In genomic region chr2:239646184-239646583, GRCh38 we compare ENCODE assay signal across 30 cellular contexts.
"Had no signal": no experiment of that assay in that cellular context is flagged by ENCODE, and none has a peak within 500 bp of the region (broad histone marks: within the 10 kb centered on the region; RNA-seq: fewer than 3 reads in every experiment).

No MANE protein-coding gene starts in this region.

- H3K27ac ChIP-seq: adrenal gland, body of pancreas, colonic mucosa, dorsolateral prefrontal cortex, esophagus muscularis mucosa, foreskin keratinocyte, gastroesophageal sphincter had no signal

- H3K4me3 Mint-ChIP-seq: activated CD4-positive, alpha-beta T cell treated with anti-CD3 and anti-CD28 coated beads, Interleukin-2, amount 10 ng/mL, durations not matched to agents 7 days and 5 days; activated CD8-positive, alpha-beta T cell treated with anti-CD3 and anti-CD28 coated beads for 36 hours; activated naive CD4-positive, alpha-beta T cell treated with anti-CD3 and anti-CD28 coated beads for 36 hours; activated naive CD4-positive, alpha-beta T cell treated with anti-CD3 and anti-CD28 coated beads, Interleukin-2, amount 50 U/mL, for 24 hours; activated naive CD8-positive, alpha-beta T cell treated with anti-CD3 and anti-CD28 coated beads for 36 hours; activated naive CD8-positive, alpha-beta T cell treated with anti-CD3 and anti-CD28 coated beads, Interleukin-2, amount 50 U/mL, for 24 hours; activated T-helper 1 cell treated with anti-CD3 and anti-CD28 coated beads, Interleukin-12 subunit alpha, Interleukin-12 subunit beta, Interleukin-2, Interleukin-4 antibody, amounts not matched to agents 30 ng/mL and 10 ng/mL and 1 ng/mL, durations not matched to agents 14 hours and 24 hours and 36 hours; dendritic cell treated with granulocyte-macrophage colony-stimulating factor and Interleukin-4, amounts not matched to agents 40 ng/mL and 50 ng/mL, for 4 days had no signal

- H3K27ac Mint-ChIP-seq: activated CD4-positive, alpha-beta T cell treated with anti-CD3 and anti-CD28 coated beads, Interleukin-2, amount 10 ng/mL, durations not matched to agents 7 days and 5 days; activated CD8-positive, alpha-beta T cell treated with anti-CD3 and anti-CD28 coated beads for 36 hours; activated naive CD4-positive, alpha-beta T cell treated with anti-CD3 and anti-CD28 coated beads for 36 hours; activated naive CD4-positive, alpha-beta T cell treated with anti-CD3 and anti-CD28 coated beads, Interleukin-2, amount 50 U/mL, for 24 hours; activated naive CD8-positive, alpha-beta T cell treated with anti-CD3 and anti-CD28 coated beads for 36 hours; activated naive CD8-positive, alpha-beta T cell treated with anti-CD3 and anti-CD28 coated beads, Interleukin-2, amount 50 U/mL, for 24 hours; activated T-helper 1 cell treated with anti-CD3 and anti-CD28 coated beads, Interleukin-12 subunit alpha, Interleukin-12 subunit beta, Interleukin-2, Interleukin-4 antibody, amounts not matched to agents 30 ng/mL and 10 ng/mL and 1 ng/mL, durations not matched to agents 14 hours and 24 hours and 36 hours; activated T-helper 2 cell treated with anti-CD3 and anti-CD28 coated beads, Interferon-gamma antibody, Interleukin-2, Interleukin-4, amounts not matched to agents 10 μg/mL and 5 μg/mL and 100 μg/mL, durations not matched to agents 14 hours and 24 hours and 36 hours; dendritic cell treated with granulocyte-macrophage colony-stimulating factor and Interleukin-4, amounts not matched to agents 40 ng/mL and 50 ng/mL, for 4 days had no signal

- H3K27me3 Mint-ChIP-seq: activated naive CD8-positive, alpha-beta T cell treated with anti-CD3 and anti-CD28 coated beads for 36 hours had no signal

- H3K4me1 Mint-ChIP-seq: activated CD4-positive, alpha-beta T cell treated with anti-CD3 and anti-CD28 coated beads, Interleukin-2, amount 10 ng/mL, durations not matched to agents 7 days and 5 days; activated naive CD4-positive, alpha-beta T cell treated with anti-CD3 and anti-CD28 coated beads, Interleukin-2, amount 50 U/mL, for 24 hours; activated naive CD8-positive, alpha-beta T cell treated with anti-CD3 and anti-CD28 coated beads for 36 hours; activated naive CD8-positive, alpha-beta T cell treated with anti-CD3 and anti-CD28 coated beads, Interleukin-2, amount 50 U/mL, for 24 hours had no signal

- H3K36me3 ChIP-seq: adrenal gland, colonic mucosa, esophagus muscularis mucosa, gastroesophageal sphincter had no signal

- H3K27me3 ChIP-seq: body of pancreas, colonic mucosa, foreskin keratinocyte had no signal

- H3K4me3 ChIP-seq: adrenal gland, body of pancreas, colonic mucosa, dorsolateral prefrontal cortex, esophagus muscularis mucosa, gastroesophageal sphincter had no signal

- H3K9me3 ChIP-seq: adrenal gland, body of pancreas, colonic mucosa, esophagus muscularis mucosa had no signal

- H3K9me3 Mint-ChIP-seq: activated T-helper 1 cell treated with anti-CD3 and anti-CD28 coated beads, Interleukin-12 subunit alpha, Interleukin-12 subunit beta, Interleukin-2, Interleukin-4 antibody, amounts not matched to agents 30 ng/mL and 10 ng/mL and 1 ng/mL, durations not matched to agents 14 hours and 24 hours and 36 hours; activated T-helper 2 cell treated with anti-CD3 and anti-CD28 coated beads, Interferon-gamma antibody, Interleukin-2, Interleukin-4, amounts not matched to agents 10 μg/mL and 5 μg/mL and 100 μg/mL, durations not matched to agents 14 hours and 24 hours and 36 hours had no signal

- DNase-seq: activated CD4-positive, alpha-beta T cell treated with anti-CD3 and anti-CD28 coated beads for 1 hour; activated CD4-positive, alpha-beta T cell treated with anti-CD3 and anti-CD28 coated beads for 4 hours; activated CD4-positive, alpha-beta T cell treated with anti-CD3 and anti-CD28 coated beads, Interleukin-2, amount 10 ng/mL, durations not matched to agents 7 days and 5 days; activated CD4-positive, alpha-beta T cell treated with anti-CD3 and anti-CD28 coated beads, Interleukin-2, amount 50 U/mL, for 48 hours; activated CD4-positive, CD25-positive, alpha-beta regulatory T cell; activated CD8-positive, alpha-beta T cell treated with anti-CD3 and anti-CD28 coated beads for 36 hours; activated effector memory CD4-positive, alpha-beta T cell treated with anti-CD3 and anti-CD28 coated beads, Interleukin-2, amount 50 U/mL, for 16 hours; activated naive CD4-positive, alpha-beta T cell treated with anti-CD3 and anti-CD28 coated beads for 36 hours; activated naive CD8-positive, alpha-beta T cell treated with anti-CD3 and anti-CD28 coated beads for 36 hours; activated naive CD8-positive, alpha-beta T cell treated with anti-CD3 and anti-CD28 coated beads, Interleukin-2, amount 50 U/mL, for 24 hours; activated T-cell treated with anti-CD3 and anti-CD28 coated beads, Interleukin-2, amount 50 U/mL, for 1 hour; activated T-cell treated with anti-CD3 and anti-CD28 coated beads, Interleukin-2, amount 50 U/mL, for 48 hours; amygdala; aorta; body of pancreas; caudate nucleus; cerebellar nuclear complex; colonic mucosa; dorsolateral prefrontal cortex; effector memory CD4-positive, alpha-beta T cell; erythroblast; foreskin keratinocyte; T-helper 2 cell had no signal

- ATAC-seq: activated CD8-positive, alpha-beta T cell treated with anti-CD3 and anti-CD28 coated beads for 36 hours; activated naive CD8-positive, alpha-beta T cell treated with anti-CD3 and anti-CD28 coated beads, Interleukin-2, amount 50 U/mL, for 24 hours; body of pancreas; foreskin keratinocyte; gastroesophageal sphincter had no signal

- H3K36me3 Mint-ChIP-seq: activated naive CD8-positive, alpha-beta T cell treated with anti-CD3 and anti-CD28 coated beads for 36 hours had no signal

- H3K4me1 ChIP-seq: adrenal gland, body of pancreas, colonic mucosa, foreskin keratinocyte had no signal
